Comparison of ENCODE assay signal across 1 cellular context in the genomic region with DNA sequence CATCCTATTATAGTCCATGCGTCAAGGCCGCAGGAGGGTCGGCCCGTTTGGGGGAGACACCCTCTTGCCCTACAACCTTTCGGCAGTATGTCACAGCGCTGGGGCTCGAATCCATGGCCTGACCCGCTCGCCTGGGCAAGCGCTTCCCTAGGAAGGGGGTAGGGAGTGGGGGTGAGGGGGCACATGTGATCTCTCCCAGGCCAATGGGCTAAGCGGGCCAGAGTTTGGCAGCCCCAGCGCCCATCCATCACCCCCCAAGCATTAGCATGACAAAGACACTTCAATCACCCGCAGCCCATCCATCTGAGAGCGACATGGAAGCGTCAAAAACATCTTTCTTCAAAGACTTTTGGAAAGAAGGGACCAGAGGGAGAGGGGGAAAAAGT.
TF ChIP-seq lines count a peak whose summit lies in the region.

Gene HOXB1 (minus strand): TSS at position 125 of the 386 bp plus-strand sequence. CDS start 107 bp downstream, at position 18.

TF ChIP-seq in WTC11, 78 proteins besides CTCF, POLR2A, EP300 and RAD21 (continued from another document):
- TF ChIP-seq, protein P1, sequence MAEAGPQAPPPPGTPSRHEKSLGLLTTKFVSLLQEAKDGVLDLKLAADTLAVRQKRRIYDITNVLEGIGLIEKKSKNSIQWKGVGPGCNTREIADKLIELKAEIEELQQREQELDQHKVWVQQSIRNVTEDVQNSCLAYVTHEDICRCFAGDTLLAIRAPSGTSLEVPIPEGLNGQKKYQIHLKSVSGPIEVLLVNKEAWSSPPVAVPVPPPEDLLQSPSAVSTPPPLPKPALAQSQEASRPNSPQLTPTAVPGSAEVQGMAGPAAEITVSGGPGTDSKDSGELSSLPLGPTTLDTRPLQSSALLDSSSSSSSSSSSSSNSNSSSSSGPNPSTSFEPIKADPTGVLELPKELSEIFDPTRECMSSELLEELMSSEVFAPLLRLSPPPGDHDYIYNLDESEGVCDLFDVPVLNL (CRISPR knock-in tag; IDR thresholded peaks at IDR 0.05; ENCODE audit: borderline replicate concordance, low read depth), result no peak
- TF ChIP-seq SOX15 (CRISPR knock-in tag; IDR thresholded peaks at IDR 0.05) (no peak), ZNF263 (CRISPR knock-in tag; IDR thresholded peaks at IDR 0.05; ENCODE audit: low read depth) (no peak), E2F1 (CRISPR knock-in tag; IDR thresholded peaks at IDR 0.05) (no peak), ZNF138 (CRISPR knock-in tag; conservative IDR thresholded peaks at IDR 0.05) (no peak), NR3C1 (CRISPR knock-in tag; conservative IDR thresholded peaks at IDR 0.05; ENCODE audit: low read depth) (no peak), NFE2L1 (CRISPR knock-in tag; IDR thresholded peaks at IDR 0.05) (no peak), ZNF121 (CRISPR knock-in tag; IDR thresholded peaks at IDR 0.05) (no peak), ATF6 (CRISPR knock-in tag; IDR thresholded peaks at IDR 0.05) (no peak), NR2C2 (CRISPR knock-in tag; IDR thresholded peaks at IDR 0.05) (no peak), OVOL2 (CRISPR knock-in tag; IDR thresholded peaks at IDR 0.05; ENCODE audit: borderline replicate concordance) (no peak), TCF7 (CRISPR knock-in tag; IDR thresholded peaks at IDR 0.05; ENCODE audit: low read depth) (no peak), E2F5 (CRISPR knock-in tag; IDR thresholded peaks at IDR 0.05) (no peak), IRF2 (CRISPR knock-in tag; IDR thresholded peaks at IDR 0.05; ENCODE audit: borderline replicate concordance, low read depth) (no peak), ATF2 (CRISPR knock-in tag; IDR thresholded peaks at IDR 0.05; ENCODE audit: borderline replicate concordance, low read depth) (no peak), NFATC4 (CRISPR knock-in tag; IDR thresholded peaks at IDR 0.05) (no peak), ELF4 (CRISPR knock-in tag; IDR thresholded peaks at IDR 0.05; ENCODE audit: low read depth) (no peak), GTF2I (CRISPR knock-in tag; conservative IDR thresholded peaks at IDR 0.05) (no peak)
- TF ChIP-seq, protein P2, sequence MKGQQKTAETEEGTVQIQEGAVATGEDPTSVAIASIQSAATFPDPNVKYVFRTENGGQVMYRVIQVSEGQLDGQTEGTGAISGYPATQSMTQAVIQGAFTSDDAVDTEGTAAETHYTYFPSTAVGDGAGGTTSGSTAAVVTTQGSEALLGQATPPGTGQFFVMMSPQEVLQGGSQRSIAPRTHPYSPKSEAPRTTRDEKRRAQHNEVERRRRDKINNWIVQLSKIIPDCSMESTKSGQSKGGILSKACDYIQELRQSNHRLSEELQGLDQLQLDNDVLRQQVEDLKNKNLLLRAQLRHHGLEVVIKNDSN (CRISPR knock-in tag; IDR thresholded peaks at IDR 0.05), result peak; percentile 81
- TF ChIP-seq, protein P3, sequence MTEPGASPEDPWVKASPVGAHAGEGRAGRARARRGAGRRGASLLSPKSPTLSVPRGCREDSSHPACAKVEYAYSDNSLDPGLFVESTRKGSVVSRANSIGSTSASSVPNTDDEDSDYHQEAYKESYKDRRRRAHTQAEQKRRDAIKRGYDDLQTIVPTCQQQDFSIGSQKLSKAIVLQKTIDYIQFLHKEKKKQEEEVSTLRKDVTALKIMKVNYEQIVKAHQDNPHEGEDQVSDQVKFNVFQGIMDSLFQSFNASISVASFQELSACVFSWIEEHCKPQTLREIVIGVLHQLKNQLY (CRISPR knock-in tag; IDR thresholded peaks at IDR 0.05), result no peak
- TF ChIP-seq, protein P4, sequence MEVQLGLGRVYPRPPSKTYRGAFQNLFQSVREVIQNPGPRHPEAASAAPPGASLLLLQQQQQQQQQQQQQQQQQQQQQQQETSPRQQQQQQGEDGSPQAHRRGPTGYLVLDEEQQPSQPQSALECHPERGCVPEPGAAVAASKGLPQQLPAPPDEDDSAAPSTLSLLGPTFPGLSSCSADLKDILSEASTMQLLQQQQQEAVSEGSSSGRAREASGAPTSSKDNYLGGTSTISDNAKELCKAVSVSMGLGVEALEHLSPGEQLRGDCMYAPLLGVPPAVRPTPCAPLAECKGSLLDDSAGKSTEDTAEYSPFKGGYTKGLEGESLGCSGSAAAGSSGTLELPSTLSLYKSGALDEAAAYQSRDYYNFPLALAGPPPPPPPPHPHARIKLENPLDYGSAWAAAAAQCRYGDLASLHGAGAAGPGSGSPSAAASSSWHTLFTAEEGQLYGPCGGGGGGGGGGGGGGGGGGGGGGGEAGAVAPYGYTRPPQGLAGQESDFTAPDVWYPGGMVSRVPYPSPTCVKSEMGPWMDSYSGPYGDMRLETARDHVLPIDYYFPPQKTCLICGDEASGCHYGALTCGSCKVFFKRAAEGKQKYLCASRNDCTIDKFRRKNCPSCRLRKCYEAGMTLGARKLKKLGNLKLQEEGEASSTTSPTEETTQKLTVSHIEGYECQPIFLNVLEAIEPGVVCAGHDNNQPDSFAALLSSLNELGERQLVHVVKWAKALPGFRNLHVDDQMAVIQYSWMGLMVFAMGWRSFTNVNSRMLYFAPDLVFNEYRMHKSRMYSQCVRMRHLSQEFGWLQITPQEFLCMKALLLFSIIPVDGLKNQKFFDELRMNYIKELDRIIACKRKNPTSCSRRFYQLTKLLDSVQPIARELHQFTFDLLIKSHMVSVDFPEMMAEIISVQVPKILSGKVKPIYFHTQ (CRISPR knock-in tag; IDR thresholded peaks at IDR 0.05), result no peak
- TF ChIP-seq, protein P5, sequence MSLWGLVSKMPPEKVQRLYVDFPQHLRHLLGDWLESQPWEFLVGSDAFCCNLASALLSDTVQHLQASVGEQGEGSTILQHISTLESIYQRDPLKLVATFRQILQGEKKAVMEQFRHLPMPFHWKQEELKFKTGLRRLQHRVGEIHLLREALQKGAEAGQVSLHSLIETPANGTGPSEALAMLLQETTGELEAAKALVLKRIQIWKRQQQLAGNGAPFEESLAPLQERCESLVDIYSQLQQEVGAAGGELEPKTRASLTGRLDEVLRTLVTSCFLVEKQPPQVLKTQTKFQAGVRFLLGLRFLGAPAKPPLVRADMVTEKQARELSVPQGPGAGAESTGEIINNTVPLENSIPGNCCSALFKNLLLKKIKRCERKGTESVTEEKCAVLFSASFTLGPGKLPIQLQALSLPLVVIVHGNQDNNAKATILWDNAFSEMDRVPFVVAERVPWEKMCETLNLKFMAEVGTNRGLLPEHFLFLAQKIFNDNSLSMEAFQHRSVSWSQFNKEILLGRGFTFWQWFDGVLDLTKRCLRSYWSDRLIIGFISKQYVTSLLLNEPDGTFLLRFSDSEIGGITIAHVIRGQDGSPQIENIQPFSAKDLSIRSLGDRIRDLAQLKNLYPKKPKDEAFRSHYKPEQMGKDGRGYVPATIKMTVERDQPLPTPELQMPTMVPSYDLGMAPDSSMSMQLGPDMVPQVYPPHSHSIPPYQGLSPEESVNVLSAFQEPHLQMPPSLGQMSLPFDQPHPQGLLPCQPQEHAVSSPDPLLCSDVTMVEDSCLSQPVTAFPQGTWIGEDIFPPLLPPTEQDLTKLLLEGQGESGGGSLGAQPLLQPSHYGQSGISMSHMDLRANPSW (CRISPR knock-in tag; conservative IDR thresholded peaks at IDR 0.05; ENCODE audit: low read depth), result no peak
